In the genomic region with DNA sequence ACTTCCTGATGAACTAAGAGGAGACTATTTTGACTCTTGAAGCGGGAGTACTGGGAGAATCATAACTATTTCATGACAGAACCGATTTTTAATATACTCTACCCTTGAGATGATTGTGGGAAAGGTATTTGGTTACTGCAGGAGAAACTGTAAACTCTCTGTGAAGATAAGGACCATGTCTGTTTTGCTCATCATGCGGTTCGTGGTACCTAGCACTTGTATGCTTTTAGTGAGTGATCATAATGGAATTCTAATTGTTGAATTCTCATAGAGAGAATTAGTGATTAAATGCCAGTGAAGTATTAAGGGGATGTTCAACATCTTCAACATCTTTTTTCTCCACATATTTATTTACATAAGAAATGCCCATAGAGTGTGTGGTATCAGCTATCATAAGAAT, we compare ENCODE assay signal across 1 cellular context.
TF ChIP-seq lines count a peak whose summit lies in the region.

No MANE protein-coding gene starts in this region.

TF ChIP-seq in GM12891, 5 proteins besides CTCF, POLR2A, EP300 and RAD21:
- TF ChIP-seq SPI1 (IDR thresholded peaks at IDR 0.05; ENCODE audit: low read depth, low read length) (no peak), POLR2AphosphoS5 (IDR thresholded peaks at IDR 0.05; ENCODE audit: low read depth, low read length) (no peak), TAF1 (IDR thresholded peaks at IDR 0.05; ENCODE audit: low read depth, low read length) (no peak)
TF ChIP-seq in GM12891: peak in this region for 0.
